In the genomic region with DNA sequence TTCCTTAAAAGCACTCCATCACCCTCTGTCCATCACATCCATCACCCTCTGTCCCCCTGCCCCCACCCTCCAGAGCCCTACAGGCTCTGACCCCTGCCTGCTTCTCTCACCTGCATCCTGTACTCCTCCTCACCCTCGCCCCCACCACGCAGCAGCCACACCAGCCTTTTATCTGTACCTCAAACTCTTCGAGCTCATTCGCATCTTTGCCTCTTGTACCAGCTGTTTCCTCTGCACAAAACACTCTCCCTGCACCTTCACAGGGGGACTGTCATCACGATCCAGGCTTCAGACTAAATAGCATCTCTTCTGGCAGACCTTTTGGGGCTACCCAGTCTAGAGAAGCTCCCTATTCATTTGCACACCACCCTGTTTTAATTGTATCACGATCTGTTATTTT, we compare ENCODE assay signal across 17 cellular contexts. TPM values are rescaled to one million over a fixed set of nuclear protein-coding genes. Genes with fewer than 3 reads are reported as not detected.
"Had no signal": no experiment of that assay in that cellular context is flagged by ENCODE, and none has a peak within 500 bp of the region (broad histone marks: within the 10 kb centered on the region; RNA-seq: fewer than 3 reads in every experiment).

No MANE protein-coding gene starts in this region.

- H3K9me3 Mint-ChIP-seq: activated CD4-positive, alpha-beta memory T cell treated with anti-CD3 and anti-CD28 coated beads, Interleukin-2, amount 10 ng/mL, durations not matched to agents 7 days and 5 days; immature natural killer cell; mesothelial cell of epicardium; WTC11 had no signal

- H3K4me3 ChIP-seq: body of pancreas, esophagus muscularis mucosa, lower lobe of right lung, skin epidermis, tibial nerve had no signal

- H3K27ac Mint-ChIP-seq: activated CD4-positive, alpha-beta memory T cell treated with anti-CD3 and anti-CD28 coated beads, Interleukin-2, amount 10 ng/mL, durations not matched to agents 7 days and 5 days; mesothelial cell of epicardium; WTC11 had no signal

- DNase-seq: activated CD4-positive, alpha-beta memory T cell treated with anti-CD3 and anti-CD28 coated beads, Interleukin-2, amount 10 ng/mL, durations not matched to agents 7 days and 5 days; amniotic stem cell; body of pancreas; cerebellar nuclear complex; dermis blood vessel endothelial cell; immature natural killer cell; lower lobe of right lung; SK-N-SH; stimulated activated CD4-positive, alpha-beta T cell treated with anti-CD3 and anti-CD28 coated beads, Interleukin-4, amount 100 ng/mL, for 4 hours had no signal

- H3K4me1 ChIP-seq: esophagus muscularis mucosa, lower lobe of right lung, tibial nerve had no signal

- H3K27ac ChIP-seq: body of pancreas, esophagus muscularis mucosa, lower lobe of right lung, parathyroid adenoma, skin epidermis, tibial nerve had no signal

- H3K27me3 ChIP-seq: body of pancreas, esophagus muscularis mucosa, tibial nerve had no signal

- H3K36me3 ChIP-seq: esophagus muscularis mucosa, lower lobe of right lung, tibial nerve had no signal

- ATAC-seq: body of pancreas, lower lobe of right lung, Right ventricle myocardium inferior, WTC11 had no signal

- H3K4me1 Mint-ChIP-seq: mesothelial cell of epicardium had no signal

- H3K36me3 Mint-ChIP-seq: mesothelial cell of epicardium, WTC11 had no signal

- H3K9me3 ChIP-seq: body of pancreas, esophagus muscularis mucosa, lower lobe of right lung, SK-N-SH, tibial nerve had no signal

- H3K4me3 Mint-ChIP-seq: activated CD4-positive, alpha-beta memory T cell treated with anti-CD3 and anti-CD28 coated beads, Interleukin-2, amount 10 ng/mL, durations not matched to agents 7 days and 5 days; immature natural killer cell; mesothelial cell of epicardium; WTC11 had no signal

RNA-seq across cellular contexts. Expression of a gene that starts 52.4 kb away (rescaled TPM):
- total RNA-seq: mesothelial cell of epicardium, myocyte, Right ventricle myocardium inferior had no signal
- polyA plus RNA-seq: immature natural killer cell had no signal
